22 cellular contexts compared by ENCODE assay signal in genomic region chr6:100948381-100949133, GRCh38.
A peak's percentile ranks its signal among the peaks of the same experiment; 100 is the strongest.
DNase-seq lines count a peak whose midpoint lies in the region; ATAC-seq and TF ChIP-seq lines count a peak whose summit lies in the region.
"Had no signal": no experiment of that assay in that cellular context is flagged by ENCODE, and none has a peak within 500 bp of the region (broad histone marks: within the 10 kb centered on the region; RNA-seq: fewer than 3 reads in every experiment).

No MANE protein-coding gene starts in this region.

- no peak overlapping the region for H3K27ac Mint-ChIP-seq in activated CD4-positive, alpha-beta memory T cell treated with anti-CD3 and anti-CD28 coated beads for 36 hours
- no peak overlapping the region for H3K27ac Mint-ChIP-seq in natural killer cell treated with Interleukin-12 subunit alpha and Interleukin-12 subunit beta and Interleukin-15 and Interleukin-18, amount 100 ng/mL, for 72 hours
- H3K27ac Mint-ChIP-seq: activated CD8-positive, alpha-beta memory T cell treated with anti-CD3 and anti-CD28 coated beads, Interleukin-2, amount 10 ng/mL, durations not matched to agents 7 days and 5 days; B cell; endodermal cell had no signal

- H3K4me3 Mint-ChIP-seq in activated CD4-positive, alpha-beta memory T cell treated with anti-CD3 and anti-CD28 coated beads for 36 hours: no peak overlapping the region
- no peak overlapping the region for H3K4me3 Mint-ChIP-seq in natural killer cell treated with Interleukin-12 subunit alpha and Interleukin-12 subunit beta and Interleukin-15 and Interleukin-18, amount 100 ng/mL, for 72 hours
- H3K4me3 Mint-ChIP-seq: activated CD8-positive, alpha-beta memory T cell treated with anti-CD3 and anti-CD28 coated beads, Interleukin-2, amount 10 ng/mL, durations not matched to agents 7 days and 5 days; B cell; endodermal cell had no signal

- CTCF ChIA-PET in activated CD4-positive, alpha-beta memory T cell treated with anti-CD3 and anti-CD28 coated beads for 36 hours (lab: Charles Lee): no interaction called here

- WGBS in mesodermal cell (ENCODE audit: insufficient coverage in 2 of 2), 2 experiments: 84 to 90% methylated on average over 3 of the region's 3 CpGs

- intact Hi-C loops in activated CD4-positive, alpha-beta memory T cell treated with anti-CD3 and anti-CD28 coated beads for 36 hours (cut with micrococcal nuclease): no loop called here

- peak overlapping the region; percentile 36 for H3K27ac ChIP-seq in mesodermal cell (ENCODE audit: low read depth, low read length, severe bottlenecking)
- H3K27ac ChIP-seq: thoracic aorta, WERI-Rb-1 had no signal

- H3K4me1 ChIP-seq in mesodermal cell (ENCODE audit: control insufficient read depth, insufficient read depth, low read length, poor library complexity, severe bottlenecking): no peaks in the 10 kb centered on the region

- no peaks in the 10 kb centered on the region for H3K4me1 Mint-ChIP-seq in activated CD4-positive, alpha-beta memory T cell treated with anti-CD3 and anti-CD28 coated beads for 36 hours (ENCODE audit: low read depth)
- no peaks in the 10 kb centered on the region for H3K4me1 Mint-ChIP-seq in natural killer cell treated with Interleukin-12 subunit alpha and Interleukin-12 subunit beta and Interleukin-15 and Interleukin-18, amount 100 ng/mL, for 72 hours (ENCODE audit: low read depth in 2 of 2)
- H3K4me1 Mint-ChIP-seq: activated CD8-positive, alpha-beta memory T cell treated with anti-CD3 and anti-CD28 coated beads, Interleukin-2, amount 10 ng/mL, durations not matched to agents 7 days and 5 days; B cell had no signal

- no peaks in the 10 kb centered on the region for H3K36me3 ChIP-seq in mesodermal cell (ENCODE audit: control insufficient read depth, insufficient read depth, low read length)
- H3K36me3 ChIP-seq in H7 (replicated peaks; ENCODE audit: control insufficient read depth, insufficient read depth, low read length): no peaks in the 10 kb centered on the region; the same call in 1 of the 2 replicates
- H3K36me3 ChIP-seq: thoracic aorta, WERI-Rb-1 had no signal

- H3K36me3 Mint-ChIP-seq in activated CD4-positive, alpha-beta memory T cell treated with anti-CD3 and anti-CD28 coated beads for 36 hours: no peaks in the 10 kb centered on the region
- H3K36me3 Mint-ChIP-seq in natural killer cell treated with Interleukin-12 subunit alpha and Interleukin-12 subunit beta and Interleukin-15 and Interleukin-18, amount 100 ng/mL, for 72 hours: no peaks in the 10 kb centered on the region
- H3K36me3 Mint-ChIP-seq: activated CD8-positive, alpha-beta memory T cell treated with anti-CD3 and anti-CD28 coated beads, Interleukin-2, amount 10 ng/mL, durations not matched to agents 7 days and 5 days had no signal

- ATAC-seq in natural killer cell treated with Interleukin-12 subunit alpha and Interleukin-12 subunit beta and Interleukin-15 and Interleukin-18, amount 100 ng/mL, for 72 hours: no peak
- ATAC-seq: activated CD8-positive, alpha-beta memory T cell treated with anti-CD3 and anti-CD28 coated beads, Interleukin-2, amount 10 ng/mL, durations not matched to agents 7 days and 5 days; GM12878 had no signal

- H3K4me3 ChIP-seq in choroid plexus epithelial cell (ENCODE audit: low read depth, low read length) (no peak overlapping the region), mesodermal cell (ENCODE audit: extremely low read depth, insufficient read depth, low read length, poor library complexity, severe bottlenecking) (no peak overlapping the region), H7 (ENCODE audit: insufficient read depth, low read depth, low read length) (no peak overlapping the region)
- H3K4me3 ChIP-seq: GM12878, thoracic aorta had no signal

- DNase-seq in ELR (ENCODE audit: low read depth): peak; percentile 2
- DNase-seq in MV-4-11 (lab: John Stamatoyannopoulos, UW): peak; percentile 62
- peak; percentile 19 for DNase-seq in choroid plexus epithelial cell (ENCODE audit: low read depth)
- no peak for DNase-seq in activated CD4-positive, alpha-beta memory T cell treated with anti-CD3 and anti-CD28 coated beads for 36 hours
- no peak for DNase-seq in H7
- DNase-seq in natural killer cell treated with Interleukin-12 subunit alpha and Interleukin-12 subunit beta and Interleukin-15 and Interleukin-18, amount 100 ng/mL, for 72 hours (ENCODE audit: low spot score): no peak
- no peak for DNase-seq in NCI-H2227 treated with DMSO at 0.1 percent for 48 hours (lab: John Stamatoyannopoulos, UW)
- DNase-seq: activated CD8-positive, alpha-beta memory T cell treated with anti-CD3 and anti-CD28 coated beads, Interleukin-2, amount 10 ng/mL, durations not matched to agents 7 days and 5 days; activated naive CD4-positive, alpha-beta T cell treated with anti-CD3 and anti-CD28 coated beads, Interleukin-2, amount 50 U/mL, for 16 hours; caudate nucleus; DND-41; endodermal cell; kidney; NCI-H1092; SK-N-SH; stimulated activated CD4-positive, alpha-beta T cell treated with anti-CD3 and anti-CD28 coated beads, Interleukin-2, amount 100 ng/mL, for 24 hours; stimulated activated CD8-positive, alpha-beta memory T cell treated with anti-CD3 and anti-CD28 coated beads, Interleukin-4, amount 100 ng/mL, for 48 hours; WERI-Rb-1 had no signal

- H3K27me3 Mint-ChIP-seq in activated CD4-positive, alpha-beta memory T cell treated with anti-CD3 and anti-CD28 coated beads for 36 hours: peaks cover 3% of the 10 kb centered on the region
- peaks cover 0 to 2% of the 10 kb centered on the region in 2 donors for H3K27me3 Mint-ChIP-seq in natural killer cell treated with Interleukin-12 subunit alpha and Interleukin-12 subunit beta and Interleukin-15 and Interleukin-18, amount 100 ng/mL, for 72 hours
- H3K27me3 Mint-ChIP-seq: B cell had no signal

- TF ChIP-seq CTCF in choroid plexus epithelial cell (conservative IDR thresholded peaks at IDR 0.05; ENCODE audit: low read depth, low read length): no peak

- POLR2A ChIA-PET in activated CD4-positive, alpha-beta memory T cell treated with anti-CD3 and anti-CD28 coated beads for 36 hours (lab: Charles Lee): no interaction called here

- H3K27me3 ChIP-seq in H7 (ENCODE audit: control insufficient read depth, insufficient read depth, low read length): peaks cover 18% of the 10 kb centered on the region; the same call in 1 of the 2 replicates

- H3K9me3 ChIP-seq in mesodermal cell (ENCODE audit: control insufficient read depth, low read length): peaks cover 10% of the 10 kb centered on the region
- H3K9me3 ChIP-seq: SK-N-SH, thoracic aorta had no signal

- peaks cover 10% of the 10 kb centered on the region for H3K9me3 Mint-ChIP-seq in activated CD4-positive, alpha-beta memory T cell treated with anti-CD3 and anti-CD28 coated beads for 36 hours
- H3K9me3 Mint-ChIP-seq in natural killer cell treated with Interleukin-12 subunit alpha and Interleukin-12 subunit beta and Interleukin-15 and Interleukin-18, amount 100 ng/mL, for 72 hours: peaks cover 11% of the 10 kb centered on the region

Comparison
In these comparisons a context has a peak if more than half of its experiments do, and no peak if none do; other contexts are left out.
1. DNase-seq: peak in ELR (single experiment), MV-4-11 (single experiment) and choroid plexus epithelial cell (single experiment); none in activated CD4-positive, alpha-beta memory T cell treated with anti-CD3 and anti-CD28 coated beads for 36 hours (single experiment), H7 (single experiment), natural killer cell treated with Interleukin-12 subunit alpha and Interleukin-12 subunit beta and Interleukin-15 and Interleukin-18, amount 100 ng/mL, for 72 hours (single experiment) and NCI-H2227 treated with DMSO at 0.1 percent for 48 hours (single experiment).